17 cellular contexts compared by ENCODE assay signal in genomic region chr6:37831457-37831856, GRCh38.
"Had no signal": no experiment of that assay in that cellular context is flagged by ENCODE, and none has a peak within 500 bp of the region (broad histone marks: within the 10 kb centered on the region; RNA-seq: fewer than 3 reads in every experiment).

No MANE protein-coding gene starts in this region.

- H3K4me1 ChIP-seq: breast epithelium, prostate gland had no signal

- H3K4me3 ChIP-seq: breast epithelium, coronary artery, heart right ventricle, ovary, prostate gland, tibial artery had no signal

- ATAC-seq: activated CD8-positive, alpha-beta T cell treated with anti-CD3 and anti-CD28 coated beads, Interleukin-2, amount 10 ng/mL, durations not matched to agents 7 days and 5 days; activated naive CD4-positive, alpha-beta T cell treated with anti-CD3 and anti-CD28 coated beads, Interleukin-2, amount 50 U/mL, for 72 hours; heart right ventricle; left colon; stimulated activated naive CD8-positive, alpha-beta T cell treated with anti-CD3 and anti-CD28 coated beads, Interleukin-15, Interleukin-2, amounts not matched to agents 100 U/mL and 50 U/mL, for 24 hours; T-helper 17 cell had no signal

- DNase-seq: activated CD4-positive, alpha-beta T cell treated with anti-CD3 and anti-CD28 coated beads, Interleukin-2, amount 50 U/mL, for 1 hour; activated CD4-positive, CD25-positive, alpha-beta regulatory T cell; activated CD8-positive, alpha-beta T cell treated with anti-CD3 and anti-CD28 coated beads, Interleukin-2, amount 10 ng/mL, durations not matched to agents 7 days and 5 days; endodermal cell; heart right ventricle; left colon; mesenchymal stem cell; ovary; stimulated activated CD4-positive, alpha-beta T cell treated with anti-CD3 and anti-CD28 coated beads, Interleukin-2, amount 100 ng/mL, for 48 hours; stimulated activated naive CD8-positive, alpha-beta T cell treated with anti-CD3 and anti-CD28 coated beads, Interleukin-15, Interleukin-2, amounts not matched to agents 100 U/mL and 50 U/mL, for 24 hours; SW 1271; T-helper 17 cell; tibial artery had no signal

- H3K27ac Mint-ChIP-seq: activated CD8-positive, alpha-beta T cell treated with anti-CD3 and anti-CD28 coated beads, Interleukin-2, amount 10 ng/mL, durations not matched to agents 7 days and 5 days; endodermal cell had no signal

- H3K9me3 ChIP-seq: breast epithelium, ovary, prostate gland, tibial artery had no signal

- H3K27me3 Mint-ChIP-seq: T-helper 17 cell had no signal

- H3K4me3 Mint-ChIP-seq: activated CD8-positive, alpha-beta T cell treated with anti-CD3 and anti-CD28 coated beads, Interleukin-2, amount 10 ng/mL, durations not matched to agents 7 days and 5 days; endodermal cell had no signal

- H3K36me3 ChIP-seq: breast epithelium, ovary, prostate gland, tibial artery had no signal

- H3K27me3 ChIP-seq: breast epithelium, heart right ventricle, ovary, tibial artery had no signal
